Comparison of ENCODE assay signal across 36 cellular contexts in the genomic region with DNA sequence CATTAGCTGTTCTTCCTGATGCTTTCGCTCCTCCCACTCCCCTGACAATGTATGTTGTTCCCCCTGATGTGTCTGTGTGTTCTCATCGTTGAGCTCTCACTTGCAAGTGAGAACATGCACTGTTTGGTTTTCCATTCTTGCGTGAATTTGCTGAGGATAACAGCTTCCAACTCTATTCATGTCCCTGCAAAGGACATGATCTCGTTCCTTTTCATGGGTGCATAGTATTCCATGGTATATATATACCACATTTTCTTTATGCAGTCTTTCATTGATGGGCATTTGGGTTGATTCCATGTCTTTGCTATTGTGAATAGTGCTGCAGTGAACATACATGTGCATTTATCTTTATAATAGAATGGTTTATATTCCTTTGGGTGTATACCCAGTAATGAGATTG.
"Had no signal": no experiment of that assay in that cellular context is flagged by ENCODE, and none has a peak within 500 bp of the region (broad histone marks: within the 10 kb centered on the region; RNA-seq: fewer than 3 reads in every experiment).

No MANE protein-coding gene starts in this region.

- H3K27me3 Mint-ChIP-seq: activated B cell treated with CpG ODN at 0.5 μM for 24 hours; activated CD4-positive, alpha-beta memory T cell treated with anti-CD3 and anti-CD28 coated beads for 36 hours; activated CD4-positive, alpha-beta T cell treated with anti-CD3 and anti-CD28 coated beads, Interleukin-2, amount 10 ng/mL, durations not matched to agents 24 days and 14 days; activated CD8-positive, alpha-beta T cell treated with anti-CD3 and anti-CD28 coated beads for 36 hours; activated naive CD8-positive, alpha-beta T cell treated with anti-CD3 and anti-CD28 coated beads for 36 hours; activated T-helper 17 cell treated with anti-CD3 and anti-CD28 coated beads, Interleukin-2, amount 50 U/mL, for 72 hours; central memory CD8-positive, alpha-beta T cell had no signal

- H3K9me3 ChIP-seq: adrenal gland, body of pancreas, breast epithelium had no signal

- FAIRE-seq: astrocyte, TTC549 had no signal

- ATAC-seq: activated CD8-positive, alpha-beta T cell treated with anti-CD3 and anti-CD28 coated beads for 36 hours; activated naive CD4-positive, alpha-beta T cell treated with anti-CD3 and anti-CD28 coated beads, Interleukin-2, amount 50 U/mL, for 72 hours; activated T-cell treated with anti-CD3 and anti-CD28 coated beads, Interleukin-2, amount 50 U/mL, for 4 hours; activated T-cell treated with anti-CD3 and anti-CD28 coated beads, Interleukin-2, amount 50 U/mL, for 72 hours; activated T-helper 17 cell treated with anti-CD3 and anti-CD28 coated beads, Interleukin-2, amount 50 U/mL, for 72 hours; body of pancreas had no signal

- DNase-seq: activated B cell treated with CpG ODN at 0.5 μM for 24 hours; activated CD4-positive, alpha-beta memory T cell treated with anti-CD3 and anti-CD28 coated beads for 36 hours; activated CD4-positive, alpha-beta T cell treated with anti-CD3 and anti-CD28 coated beads for 4 hours; activated CD4-positive, alpha-beta T cell treated with anti-CD3 and anti-CD28 coated beads, Interleukin-2, amount 10 ng/mL, durations not matched to agents 24 days and 14 days; activated CD4-positive, alpha-beta T cell treated with anti-CD3 and anti-CD28 coated beads, Interleukin-2, amount 50 U/mL, for 1 hour; activated CD4-positive, alpha-beta T cell treated with anti-CD3 and anti-CD28 coated beads, Interleukin-2, amount 50 U/mL, for 4 hours; activated CD4-positive, CD25-positive, alpha-beta regulatory T cell treated with anti-CD3 and anti-CD28 coated beads, Interleukin-2, amount 50 U/mL, for 72 hours; activated CD8-positive, alpha-beta memory T cell treated with anti-CD3 and anti-CD28 coated beads, Interleukin-2, amount 50 U/mL, for 4 hours; activated CD8-positive, alpha-beta T cell treated with anti-CD3 and anti-CD28 coated beads for 36 hours; activated effector memory CD4-positive, alpha-beta T cell treated with anti-CD3 and anti-CD28 coated beads, Interleukin-2, amount 50 U/mL, for 16 hours; activated gamma-delta T cell treated with Interleukin-2 at 50 U/mL for 16 hours; activated naive CD4-positive, alpha-beta T cell; activated naive CD4-positive, alpha-beta T cell treated with anti-CD3 and anti-CD28 coated beads for 36 hours; activated naive CD4-positive, alpha-beta T cell treated with anti-CD3 and anti-CD28 coated beads, Interleukin-2, amount 50 U/mL, for 16 hours; activated naive CD8-positive, alpha-beta T cell treated with anti-CD3 and anti-CD28 coated beads for 36 hours; activated T-cell treated with anti-CD3 and anti-CD28 coated beads for 4 hours; activated T-cell treated with anti-CD3 and anti-CD28 coated beads, Interleukin-2, amount 50 U/mL, for 1 hour; activated T-cell treated with anti-CD3 and anti-CD28 coated beads, Interleukin-2, amount 50 U/mL, for 4 hours; activated T-cell treated with anti-CD3 and anti-CD28 coated beads, Interleukin-2, amount 50 U/mL, for 72 hours; adrenal gland; amniotic stem cell; aorta; body of pancreas; brain microvascular endothelial cell; cerebellar nuclear complex; T-helper 9 cell had no signal

- H3K27me3 ChIP-seq: adrenal gland, body of pancreas, brain microvascular endothelial cell, breast epithelium had no signal

- H3K4me3 Mint-ChIP-seq: activated B cell treated with CpG ODN at 0.5 μM for 24 hours; activated CD4-positive, alpha-beta memory T cell treated with anti-CD3 and anti-CD28 coated beads for 36 hours; activated CD4-positive, alpha-beta T cell treated with anti-CD3 and anti-CD28 coated beads, Interleukin-2, amount 10 ng/mL, durations not matched to agents 24 days and 14 days; activated CD8-positive, alpha-beta T cell treated with anti-CD3 and anti-CD28 coated beads for 36 hours; activated naive CD4-positive, alpha-beta T cell treated with anti-CD3 and anti-CD28 coated beads for 36 hours; activated naive CD8-positive, alpha-beta T cell treated with anti-CD3 and anti-CD28 coated beads for 36 hours; activated T-cell treated with anti-CD3 and anti-CD28 coated beads, Interleukin-2, amount 50 U/mL, for 4 hours; activated T-cell treated with anti-CD3 and anti-CD28 coated beads, Interleukin-2, amount 50 U/mL, for 72 hours; activated T-helper 1 cell treated with anti-CD3 and anti-CD28 coated beads, Interleukin-12 subunit alpha, Interleukin-12 subunit beta, Interleukin-2, Interleukin-4 antibody, amounts not matched to agents 30 ng/mL and 10 ng/mL and 1 ng/mL, durations not matched to agents 14 hours and 24 hours and 36 hours; activated T-helper 17 cell treated with anti-CD3 and anti-CD28 coated beads, Interleukin-2, amount 50 U/mL, for 72 hours; central memory CD8-positive, alpha-beta T cell; T-helper 1 cell treated with Interleukin-12 subunit alpha and Interleukin-12 subunit beta and Interleukin-4 antibody, amounts not matched to agents 30 μg/mL and 1 μg/mL, for 36 hours; T-helper 2 cell treated with Interferon-gamma antibody and Interleukin-4, amounts not matched to agents 5 μg/mL and 100 μg/mL, for 36 hours had no signal

- H3K27ac ChIP-seq: adrenal gland, body of pancreas, brain microvascular endothelial cell, breast epithelium, VCaP had no signal

- H3K27ac Mint-ChIP-seq: activated B cell treated with CpG ODN at 0.5 μM for 24 hours; activated CD4-positive, alpha-beta memory T cell treated with anti-CD3 and anti-CD28 coated beads for 36 hours; activated CD4-positive, alpha-beta T cell treated with anti-CD3 and anti-CD28 coated beads, Interleukin-2, amount 10 ng/mL, durations not matched to agents 24 days and 14 days; activated CD8-positive, alpha-beta T cell treated with anti-CD3 and anti-CD28 coated beads for 36 hours; activated naive CD4-positive, alpha-beta T cell treated with anti-CD3 and anti-CD28 coated beads for 36 hours; activated naive CD4-positive, alpha-beta T cell treated with anti-CD3 and anti-CD28 coated beads, Interleukin-2, amount 50 U/mL, for 72 hours; activated naive CD8-positive, alpha-beta T cell treated with anti-CD3 and anti-CD28 coated beads for 36 hours; activated T-helper 1 cell treated with anti-CD3 and anti-CD28 coated beads, Interleukin-12 subunit alpha, Interleukin-12 subunit beta, Interleukin-2, Interleukin-4 antibody, amounts not matched to agents 30 ng/mL and 10 ng/mL and 1 ng/mL, durations not matched to agents 14 hours and 24 hours and 36 hours; activated T-helper 17 cell treated with anti-CD3 and anti-CD28 coated beads, Interleukin-2, amount 50 U/mL, for 72 hours; T-helper 1 cell treated with Interleukin-12 subunit alpha and Interleukin-12 subunit beta and Interleukin-4 antibody, amounts not matched to agents 30 μg/mL and 1 μg/mL, for 36 hours; T-helper 2 cell treated with Interferon-gamma antibody and Interleukin-4, amounts not matched to agents 5 μg/mL and 100 μg/mL, for 36 hours had no signal

- H3K36me3 ChIP-seq: adrenal gland, brain microvascular endothelial cell, breast epithelium had no signal

- H3K4me3 ChIP-seq: adrenal gland, body of pancreas, breast epithelium had no signal

- H3K4me1 ChIP-seq: breast epithelium had no signal
